ENCODE assay signal across 1 cellular context in the genomic region with DNA sequence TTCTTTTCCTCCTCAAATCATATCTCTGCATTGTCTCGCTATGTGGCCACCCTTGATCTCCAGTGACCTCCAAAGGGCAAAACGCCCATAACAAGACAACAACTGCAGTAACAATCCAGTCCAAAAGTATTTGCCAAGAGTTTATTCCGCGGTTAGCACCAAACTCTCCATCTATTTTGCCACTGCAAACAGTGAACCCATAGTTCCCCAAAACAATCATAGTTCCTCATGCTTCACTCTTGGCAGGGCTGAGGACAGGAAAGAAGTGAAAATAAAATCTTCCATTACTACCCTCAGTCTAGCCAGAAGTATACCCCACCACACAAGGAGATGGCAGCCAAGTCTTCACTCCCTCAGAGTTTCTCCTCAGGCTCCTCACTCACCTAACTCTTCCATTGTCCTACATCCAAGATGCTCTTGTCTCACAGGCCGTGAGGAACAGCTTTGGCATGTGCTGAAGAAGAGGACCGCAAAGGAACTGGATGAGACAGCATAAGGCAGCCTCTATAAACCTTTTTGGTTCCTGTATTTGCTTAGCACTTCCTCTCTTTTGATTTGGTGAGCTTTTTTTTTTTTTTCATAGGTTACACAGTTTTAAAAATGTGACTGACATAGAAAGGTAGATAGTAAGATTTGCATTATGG.
TF ChIP-seq lines count a peak whose summit lies in the region.

TSS of gene LPXN (minus strand) at position 480 of the 644 bp plus-strand sequence. CDS start at position 396, 84 bp downstream.

TF ChIP-seq in HCT116, 20 proteins besides CTCF, POLR2A, EP300 and RAD21 (continued from another document):
- TF ChIP-seq, protein P1, sequence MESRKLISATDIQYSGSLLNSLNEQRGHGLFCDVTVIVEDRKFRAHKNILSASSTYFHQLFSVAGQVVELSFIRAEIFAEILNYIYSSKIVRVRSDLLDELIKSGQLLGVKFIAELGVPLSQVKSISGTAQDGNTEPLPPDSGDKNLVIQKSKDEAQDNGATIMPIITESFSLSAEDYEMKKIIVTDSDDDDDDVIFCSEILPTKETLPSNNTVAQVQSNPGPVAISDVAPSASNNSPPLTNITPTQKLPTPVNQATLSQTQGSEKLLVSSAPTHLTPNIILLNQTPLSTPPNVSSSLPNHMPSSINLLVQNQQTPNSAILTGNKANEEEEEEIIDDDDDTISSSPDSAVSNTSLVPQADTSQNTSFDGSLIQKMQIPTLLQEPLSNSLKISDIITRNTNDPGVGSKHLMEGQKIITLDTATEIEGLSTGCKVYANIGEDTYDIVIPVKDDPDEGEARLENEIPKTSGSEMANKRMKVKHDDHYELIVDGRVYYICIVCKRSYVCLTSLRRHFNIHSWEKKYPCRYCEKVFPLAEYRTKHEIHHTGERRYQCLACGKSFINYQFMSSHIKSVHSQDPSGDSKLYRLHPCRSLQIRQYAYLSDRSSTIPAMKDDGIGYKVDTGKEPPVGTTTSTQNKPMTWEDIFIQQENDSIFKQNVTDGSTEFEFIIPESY (IDR thresholded peaks at IDR 0.05; ENCODE audit: extremely low read depth, insufficient replicate concordance, low read length), result no peak
- TF ChIP-seq SRF (IDR thresholded peaks at IDR 0.05; ENCODE audit: low read depth) (no peak), EZH2 (IDR thresholded peaks at IDR 0.05) (no peak), JUND (IDR thresholded peaks at IDR 0.05) (no peak), ZFX (IDR thresholded peaks at IDR 0.05) (no peak), TCF7L2 (IDR thresholded peaks at IDR 0.05; ENCODE audit: borderline replicate concordance, extremely low read depth, insufficient read depth, insufficient read length) (no peak), EGR1 (IDR thresholded peaks at IDR 0.05; ENCODE audit: low read depth) (no peak), CBX3 (IDR thresholded peaks at IDR 0.05; ENCODE audit: low read depth) (no peak), CEBPB (IDR thresholded peaks at IDR 0.05; ENCODE audit: low read depth) (no peak), POLR2AphosphoS5 (IDR thresholded peaks at IDR 0.05; ENCODE audit: low read depth, low read length) (no peak), ELF1 (IDR thresholded peaks at IDR 0.05; ENCODE audit: borderline replicate concordance, low read depth) (no peak)
- TF ChIP-seq, protein P2, sequence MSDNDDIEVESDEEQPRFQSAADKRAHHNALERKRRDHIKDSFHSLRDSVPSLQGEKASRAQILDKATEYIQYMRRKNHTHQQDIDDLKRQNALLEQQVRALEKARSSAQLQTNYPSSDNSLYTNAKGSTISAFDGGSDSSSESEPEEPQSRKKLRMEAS (IDR thresholded peaks at IDR 0.05), result no peak
- TF ChIP-seq, protein P3, sequence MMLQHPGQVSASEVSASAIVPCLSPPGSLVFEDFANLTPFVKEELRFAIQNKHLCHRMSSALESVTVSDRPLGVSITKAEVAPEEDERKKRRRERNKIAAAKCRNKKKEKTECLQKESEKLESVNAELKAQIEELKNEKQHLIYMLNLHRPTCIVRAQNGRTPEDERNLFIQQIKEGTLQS (IDR thresholded peaks at IDR 0.05), result no peak
